In the genomic region with DNA sequence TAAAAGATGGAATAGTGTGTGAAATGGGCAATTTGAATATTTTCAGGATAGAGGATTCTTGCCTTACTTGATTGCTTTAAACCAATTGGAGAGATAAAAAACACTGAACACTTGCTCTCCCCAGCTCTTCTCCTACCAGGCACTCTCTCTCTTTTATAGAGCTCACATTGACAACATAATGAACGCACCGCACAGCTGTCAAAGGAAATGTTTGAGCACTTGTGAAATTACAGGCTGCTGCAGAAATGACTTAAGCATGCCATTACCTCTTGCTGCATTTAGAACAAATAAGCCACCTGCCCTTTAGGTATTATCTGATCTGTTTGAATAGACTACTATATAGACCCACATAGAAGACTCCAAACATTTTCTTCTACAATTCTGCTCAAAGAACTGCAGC, we compare ENCODE assay signal across 26 cellular contexts.
DNase-seq lines count a peak whose midpoint lies in the region; ATAC-seq and TF ChIP-seq lines count a peak whose summit lies in the region.
"Had no signal": no experiment of that assay in that cellular context is flagged by ENCODE, and none has a peak within 500 bp of the region (broad histone marks: within the 10 kb centered on the region; RNA-seq: fewer than 3 reads in every experiment).

No MANE protein-coding gene starts in this region.

- no peak overlapping the region for H3K4me3 Mint-ChIP-seq in activated T-cell treated with anti-CD3 and anti-CD28 coated beads, Interleukin-2, amount 50 U/mL, for 24 hours
- H3K4me3 Mint-ChIP-seq in naive thymus-derived CD4-positive, alpha-beta T cell = no peak overlapping the region
- H3K4me3 Mint-ChIP-seq: activated naive CD8-positive, alpha-beta T cell treated with anti-CD3 and anti-CD28 coated beads for 36 hours; naive B cell; T-helper 2 cell treated with Interferon-gamma antibody and Interleukin-4, amounts not matched to agents 5 μg/mL and 100 μg/mL, for 36 hours had no signal

- H3K27me3 ChIP-seq in naive thymus-derived CD4-positive, alpha-beta T cell (ENCODE audit: control insufficient read depth in 2 of 2, insufficient read depth in 2 of 2, low read length in 2 of 2) = no peaks in the 10 kb centered on the region
- H3K27me3 ChIP-seq: right atrium auricular region, transverse colon had no signal

- no peaks in the 10 kb centered on the region for H3K36me3 ChIP-seq in naive thymus-derived CD4-positive, alpha-beta T cell (ENCODE audit: control insufficient read depth in 2 of 3, insufficient read depth in 3 of 3, low read length in 3 of 3)
- H3K36me3 ChIP-seq: heart left ventricle, right atrium auricular region, transverse colon had no signal

- no peaks in the 10 kb centered on the region for H3K4me1 Mint-ChIP-seq in activated T-cell treated with anti-CD3 and anti-CD28 coated beads, Interleukin-2, amount 50 U/mL, for 24 hours (ENCODE audit: low read depth)
- peaks cover 0 to 2% (median 0%) of the 10 kb centered on the region in 7 donors for H3K4me1 Mint-ChIP-seq in naive thymus-derived CD4-positive, alpha-beta T cell
- H3K4me1 Mint-ChIP-seq: activated naive CD8-positive, alpha-beta T cell treated with anti-CD3 and anti-CD28 coated beads for 36 hours; naive B cell had no signal

- H3K27me3 Mint-ChIP-seq in activated T-cell treated with anti-CD3 and anti-CD28 coated beads, Interleukin-2, amount 50 U/mL, for 24 hours = no peaks in the 10 kb centered on the region
- H3K27me3 Mint-ChIP-seq in naive thymus-derived CD4-positive, alpha-beta T cell = peaks cover 0 to 25% (median 15%) of the 10 kb centered on the region in 5 donors

- no peak overlapping the region for H3K27ac ChIP-seq in naive thymus-derived CD4-positive, alpha-beta T cell (ENCODE audit: low read depth, low read length)
- H3K27ac ChIP-seq: heart left ventricle, right atrium auricular region, SK-N-MC, transverse colon, VCaP had no signal

- no peaks in the 10 kb centered on the region for H3K4me1 ChIP-seq in naive thymus-derived CD4-positive, alpha-beta T cell (ENCODE audit: control insufficient read depth in 2 of 2, insufficient read depth in 2 of 2, low read length in 2 of 2)
- H3K4me1 ChIP-seq: right atrium auricular region, transverse colon had no signal

- intact Hi-C loops in Right ventricle myocardium inferior (cut with DNase I) = no loop called here
- intact Hi-C loops in naive thymus-derived CD4-positive, alpha-beta T cell (cut with micrococcal nuclease) = no loop called here

- no peak for TF ChIP-seq CTCF in GM13976 (IDR thresholded peaks at IDR 0.05; ENCODE audit: borderline replicate concordance, control extremely low read depth, extremely low read depth, insufficient read depth, missing control alignments)

- no peaks in the 10 kb centered on the region for H3K9me3 Mint-ChIP-seq in activated T-cell treated with anti-CD3 and anti-CD28 coated beads, Interleukin-2, amount 50 U/mL, for 24 hours
- peaks cover 0 to 2% (median 0%) of the 10 kb centered on the region in 11 donors for H3K9me3 Mint-ChIP-seq in naive thymus-derived CD4-positive, alpha-beta T cell
- H3K9me3 Mint-ChIP-seq: activated naive CD8-positive, alpha-beta T cell treated with anti-CD3 and anti-CD28 coated beads for 36 hours; T-helper 2 cell treated with Interferon-gamma antibody and Interleukin-4, amounts not matched to agents 5 μg/mL and 100 μg/mL, for 36 hours had no signal

- DNase-seq in NCI-H82 (lab: John Stamatoyannopoulos, UW) (peak; percentile 5), NCI-H82 treated with DMSO at 0.1 percent for 48 hours (lab: John Stamatoyannopoulos, UW; ENCODE audit: unreplicated experiment) (no peak), NCI-H2081 (lab: John Stamatoyannopoulos, UW) (peak; percentile 65 to 79), NCI-H524 treated with DMSO at 0.1 percent for 48 hours (lab: John Stamatoyannopoulos, UW) (peak; percentile 6), GM13976 (ENCODE audit: low spot score) (no peak), Right ventricle myocardium inferior (ENCODE audit: missing footprints) (no peak)
- DNase-seq in activated T-cell treated with anti-CD3 and anti-CD28 coated beads, Interleukin-2, amount 50 U/mL, for 24 hours = no peak
- no peak for DNase-seq in naive thymus-derived CD4-positive, alpha-beta T cell
- DNase-seq: activated CD4-positive, alpha-beta T cell treated with anti-CD3 and anti-CD28 coated beads, Interleukin-2, amount 50 U/mL, for 1 hour; activated CD8-positive, alpha-beta memory T cell treated with anti-CD3 and anti-CD28 coated beads, Interleukin-2, amount 50 U/mL, for 48 hours; activated naive CD8-positive, alpha-beta T cell treated with anti-CD3 and anti-CD28 coated beads for 36 hours; cerebellar nuclear complex; effector CD4-positive, alpha-beta T cell; heart left ventricle; left cardiac atrium; mesenchymal stem cell; naive B cell; NCI-H1930; RPMI8226; stimulated activated CD4-positive, alpha-beta T cell treated with anti-CD3 and anti-CD28 coated beads, Interleukin-4, amount 100 ng/mL, for 24 hours; stimulated activated naive CD8-positive, alpha-beta T cell treated with anti-CD3 and anti-CD28 coated beads, Interleukin-15, Interleukin-2, amounts not matched to agents 100 U/mL and 50 U/mL, for 24 hours; transverse colon had no signal

- no peak overlapping the region for H3K4me3 ChIP-seq in naive thymus-derived CD4-positive, alpha-beta T cell (ENCODE audit: low read length)
- H3K4me3 ChIP-seq: heart left ventricle, right atrium auricular region, SK-N-MC, transverse colon had no signal

- H3K27ac Mint-ChIP-seq in activated T-cell treated with anti-CD3 and anti-CD28 coated beads, Interleukin-2, amount 50 U/mL, for 24 hours = no peak overlapping the region
- H3K27ac Mint-ChIP-seq in naive thymus-derived CD4-positive, alpha-beta T cell = no peak overlapping the region
- H3K27ac Mint-ChIP-seq: activated naive CD8-positive, alpha-beta T cell treated with anti-CD3 and anti-CD28 coated beads for 36 hours; naive B cell; T-helper 2 cell treated with Interferon-gamma antibody and Interleukin-4, amounts not matched to agents 5 μg/mL and 100 μg/mL, for 36 hours had no signal

- no peak for ATAC-seq in Right ventricle myocardium inferior
- ATAC-seq in naive thymus-derived CD4-positive, alpha-beta T cell = no peak
- ATAC-seq: heart left ventricle; left cardiac atrium; stimulated activated naive CD8-positive, alpha-beta T cell treated with anti-CD3 and anti-CD28 coated beads, Interleukin-15, Interleukin-2, amounts not matched to agents 100 U/mL and 50 U/mL, for 24 hours had no signal

- no peaks in the 10 kb centered on the region for H3K36me3 Mint-ChIP-seq in activated T-cell treated with anti-CD3 and anti-CD28 coated beads, Interleukin-2, amount 50 U/mL, for 24 hours (ENCODE audit: low read depth)
- H3K36me3 Mint-ChIP-seq in naive thymus-derived CD4-positive, alpha-beta T cell = no peaks in the 10 kb centered on the region
- H3K36me3 Mint-ChIP-seq: activated naive CD8-positive, alpha-beta T cell treated with anti-CD3 and anti-CD28 coated beads for 36 hours; naive B cell had no signal

- no peaks in the 10 kb centered on the region for H3K9me3 ChIP-seq in naive thymus-derived CD4-positive, alpha-beta T cell (ENCODE audit: control insufficient read depth in 2 of 3, low read length in 3 of 3)
- H3K9me3 ChIP-seq: heart left ventricle, right atrium auricular region, transverse colon had no signal

- in situ Hi-C loops in GM13976 (cut with MboI; ENCODE audit: low sequenced_read_pairs, unreplicated experiment) = no loop called here

- POLR2A ChIA-PET in naive thymus-derived CD4-positive, alpha-beta T cell (lab: Charles Lee) = no interaction called here

- CTCF ChIA-PET in naive thymus-derived CD4-positive, alpha-beta T cell (lab: Charles Lee) = no interaction called here

Comparison
In these comparisons a context has a peak if more than half of its experiments do, and no peak if none do; other contexts are left out.
1. DNase-seq: peak in NCI-H82 (single experiment), NCI-H2081 (2 of 2) and NCI-H524 treated with DMSO at 0.1 percent for 48 hours (single experiment); none in NCI-H82 treated with DMSO at 0.1 percent for 48 hours (single experiment), activated T-cell treated with anti-CD3 and anti-CD28 coated beads, Interleukin-2, amount 50 U/mL, for 24 hours (single experiment), GM13976 (single experiment), Right ventricle myocardium inferior (single experiment) and naive thymus-derived CD4-positive, alpha-beta T cell (0 of 9).